ENCODE assay signal across 10 cellular contexts in the genomic region with DNA sequence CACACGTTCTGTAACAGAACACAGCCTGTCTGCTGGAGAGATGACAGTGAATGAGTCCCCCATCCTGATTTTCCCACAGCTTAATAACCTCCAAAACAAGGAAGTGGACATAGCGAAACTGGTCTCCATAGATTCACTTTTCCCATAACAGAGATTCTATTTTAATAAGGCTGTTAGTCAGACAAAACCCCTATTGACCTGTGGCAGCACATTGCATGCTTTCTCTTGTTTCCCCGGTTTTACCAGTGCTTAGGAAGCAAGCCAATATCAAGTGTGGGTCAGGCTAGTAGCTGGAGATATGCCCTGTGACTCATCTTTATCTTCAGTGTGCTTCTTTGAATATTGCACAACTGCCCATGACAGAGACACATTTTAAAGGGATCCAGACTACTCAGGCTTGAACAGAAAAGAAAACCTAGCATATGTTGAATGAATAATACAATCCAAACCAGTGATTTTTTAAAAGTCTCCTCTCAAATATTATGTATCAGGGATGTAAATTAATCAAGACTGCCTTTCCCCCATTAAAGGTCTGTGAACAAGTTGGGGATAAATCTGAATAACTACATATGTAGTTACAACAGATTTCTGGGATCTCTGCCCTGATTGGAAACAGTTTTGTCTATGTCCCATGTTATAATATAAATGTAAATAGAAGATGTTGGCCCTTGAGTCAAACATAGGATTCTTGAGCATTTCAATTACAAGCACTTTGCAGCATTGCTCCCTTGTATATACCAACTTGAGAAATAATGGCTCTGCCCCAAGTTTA. TPM values are rescaled to one million over a fixed set of nuclear protein-coding genes. Genes with fewer than 3 reads are reported as not detected.
A peak's percentile ranks its signal among the peaks of the same experiment; 100 is the strongest.
DNase-seq lines count a peak whose midpoint lies in the region; ATAC-seq, FAIRE-seq and TF ChIP-seq lines count a peak whose summit lies in the region.
"Had no signal": no experiment of that assay in that cellular context is flagged by ENCODE, and none has a peak within 500 bp of the region (broad histone marks: within the 10 kb centered on the region; RNA-seq: fewer than 3 reads in every experiment).

No MANE protein-coding gene starts in this region.

- FAIRE-seq in GM12891 (lab: Jason Lieb, UNC) = no peak

- DNase-seq in COLO829 (ENCODE audit: low spot score) (peak; percentile 79), OCI-M2 (lab: John Stamatoyannopoulos, UW; ENCODE audit: unreplicated experiment) (peak; percentile 71), erythroblast (lab: John Stamatoyannopoulos, UW) (peak; percentile 87 to 88), non-pigmented ciliary epithelial cell (ENCODE audit: low read depth) (peak; percentile 92), NCI-H1694 treated with DMSO at 0.1 percent for 48 hours (lab: John Stamatoyannopoulos, UW) (no peak), GM12891 (ENCODE audit: insufficient read length, low spot score) (no peak)
- no peak for DNase-seq in activated CD4-positive, alpha-beta T cell treated with anti-CD3 and anti-CD28 coated beads, Interleukin-2, amount 10 ng/mL, durations not matched to agents 24 days and 14 days
- DNase-seq: activated effector memory CD4-positive, alpha-beta T cell treated with anti-CD3 and anti-CD28 coated beads, Interleukin-2, amount 50 U/mL, for 16 hours; immature natural killer cell had no signal

- H3K36me3 Mint-ChIP-seq in activated CD4-positive, alpha-beta T cell treated with anti-CD3 and anti-CD28 coated beads, Interleukin-2, amount 10 ng/mL, durations not matched to agents 24 days and 14 days (ENCODE audit: low read depth) = no peaks in the 10 kb centered on the region
- H3K36me3 Mint-ChIP-seq: immature natural killer cell had no signal

- no peak overlapping the region for H3K27ac Mint-ChIP-seq in activated CD4-positive, alpha-beta T cell treated with anti-CD3 and anti-CD28 coated beads, Interleukin-2, amount 10 ng/mL, durations not matched to agents 24 days and 14 days
- H3K27ac Mint-ChIP-seq: immature natural killer cell had no signal

- H3K4me1 Mint-ChIP-seq in activated CD4-positive, alpha-beta T cell treated with anti-CD3 and anti-CD28 coated beads, Interleukin-2, amount 10 ng/mL, durations not matched to agents 24 days and 14 days = no peaks in the 10 kb centered on the region
- H3K4me1 Mint-ChIP-seq: immature natural killer cell had no signal

- ATAC-seq in HG02678 (IDR thresholded peaks at IDR 0.05; ENCODE audit: unreplicated experiment) = no peak

- no peak overlapping the region for H3K4me3 Mint-ChIP-seq in activated CD4-positive, alpha-beta T cell treated with anti-CD3 and anti-CD28 coated beads, Interleukin-2, amount 10 ng/mL, durations not matched to agents 24 days and 14 days
- H3K4me3 Mint-ChIP-seq: immature natural killer cell had no signal

- no peaks in the 10 kb centered on the region for H3K27me3 Mint-ChIP-seq in activated CD4-positive, alpha-beta T cell treated with anti-CD3 and anti-CD28 coated beads, Interleukin-2, amount 10 ng/mL, durations not matched to agents 24 days and 14 days

- intact Hi-C loops in activated CD4-positive, alpha-beta T cell treated with anti-CD3 and anti-CD28 coated beads, Interleukin-2, amount 10 ng/mL, durations not matched to agents 24 days and 14 days (cut with micrococcal nuclease) = no loop called here

- no peaks in the 10 kb centered on the region for H3K9me3 Mint-ChIP-seq in activated CD4-positive, alpha-beta T cell treated with anti-CD3 and anti-CD28 coated beads, Interleukin-2, amount 10 ng/mL, durations not matched to agents 24 days and 14 days

- no peak for TF ChIP-seq POLR2A in erythroblast (IDR thresholded peaks at IDR 0.05; ENCODE audit: low read length)
- TF ChIP-seq POLR2A in GM12891 (IDR thresholded peaks at IDR 0.05; ENCODE audit: low read depth, low read length) = no peak

TF ChIP-seq in GM12891, 5 proteins besides CTCF, POLR2A, EP300 and RAD21:
- TF ChIP-seq SPI1 (IDR thresholded peaks at IDR 0.05; ENCODE audit: low read depth, low read length) (no peak), POLR2AphosphoS5 (IDR thresholded peaks at IDR 0.05; ENCODE audit: low read depth, low read length) (no peak), TAF1 (IDR thresholded peaks at IDR 0.05; ENCODE audit: low read depth, low read length) (no peak), PAX5 (IDR thresholded peaks at IDR 0.05; ENCODE audit: insufficient read depth, low read length, severe bottlenecking) (no peak), POU2F2 (IDR thresholded peaks at IDR 0.05; ENCODE audit: low read depth, low read length) (no peak)
TF ChIP-seq in GM12891: peak in this region for 0.

RNA-seq across cellular contexts. Expression of gene CLDN8, which starts 11.9 kb away (rescaled TPM):
- polyA plus RNA-seq in GM12891 (2012; ENCODE audit: low read depth, missing spikeins) = not detected
- total RNA-seq in activated CD4-positive, alpha-beta T cell treated with anti-CD3 and anti-CD28 coated beads, Interleukin-2, amount 10 ng/mL, durations not matched to agents 24 days and 14 days = not detected in 2 replicates
- polyA plus RNA-seq: immature natural killer cell had no signal

RNA-seq across cellular contexts. Expression of gene KRTAP24-1, which starts 54.9 kb away (rescaled TPM):
- polyA plus RNA-seq in GM12891 (2012; ENCODE audit: low read depth, missing spikeins) = not detected
- not detected in 2 replicates for total RNA-seq in activated CD4-positive, alpha-beta T cell treated with anti-CD3 and anti-CD28 coated beads, Interleukin-2, amount 10 ng/mL, durations not matched to agents 24 days and 14 days
- polyA plus RNA-seq: immature natural killer cell had no signal

Comparison
In these comparisons a context has a peak if more than half of its experiments do, and no peak if none do; other contexts are left out.
1. DNase-seq: peak in COLO829 (single experiment), OCI-M2 (single experiment), erythroblast (2 of 2) and non-pigmented ciliary epithelial cell (single experiment); none in NCI-H1694 treated with DMSO at 0.1 percent for 48 hours (single experiment), GM12891 (single experiment) and activated CD4-positive, alpha-beta T cell treated with anti-CD3 and anti-CD28 coated beads, Interleukin-2, amount 10 ng/mL, durations not matched to agents 24 days and 14 days (single experiment).